ENCODE assay signal across 20 cellular contexts in the genomic region with DNA sequence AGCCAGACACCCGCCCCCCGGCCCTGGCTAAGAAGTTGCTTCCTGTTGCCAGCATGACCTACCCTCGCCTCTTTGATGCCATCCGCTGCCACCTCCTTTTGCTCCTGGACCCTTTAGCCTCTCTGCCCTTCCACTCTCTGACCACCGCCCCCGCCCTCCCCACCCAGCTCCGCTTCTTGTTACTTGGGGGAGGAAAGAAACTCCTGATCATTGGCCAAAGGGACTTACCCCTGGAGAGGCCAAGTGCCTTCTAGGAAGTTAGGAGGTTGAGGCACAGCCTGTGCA. TPM values are rescaled to one million over a fixed set of nuclear protein-coding genes. Genes with fewer than 3 reads are reported as not detected.
A peak's percentile ranks its signal among the peaks of the same experiment; 100 is the strongest.
DNase-seq lines count a peak whose midpoint lies in the region; ATAC-seq and TF ChIP-seq lines count a peak whose summit lies in the region.
"Had no signal": no experiment of that assay in that cellular context is flagged by ENCODE, and none has a peak within 500 bp of the region (broad histone marks: within the 10 kb centered on the region; RNA-seq: fewer than 3 reads in every experiment).

Gene PRR33 (minus strand): TSS at position 65 of the 285 bp plus-strand sequence. CDS start 1,311 bp downstream, outside the sequence.

- peak within 1 kb of the TSS; percentile 89 for H3K14ac ChIP-seq in neuronal stem cell (ENCODE audit: low read length)

- H3K27ac Mint-ChIP-seq in activated naive CD4-positive, alpha-beta T cell treated with anti-CD3 and anti-CD28 coated beads, Interleukin-2, amount 50 U/mL, for 72 hours: peak within 1 kb of the TSS; percentile 11 to 81

- CTCF ChIA-PET in SK-N-SH (lab: Yijun Ruan, JAX): interaction anchor here (1.1 to 2.5 kb wide), 7 partner anchors 9 to 198 kb away, joined by 3 to 21 read pairs (median 6); partner anchors contain the start of gene TNNI2
- CTCF ChIA-PET in GM10248 (lab: Yijun Ruan, JAX): interaction anchor here (1.3 to 2.5 kb wide), 4 partner anchors 9 to 198 kb away, joined by 3 to 17 read pairs (median 7); no protein-coding TSS in a partner anchor

- H3F3A ChIP-seq in SK-N-SH (replicated peaks; ENCODE audit: insufficient read depth): no peaks in the 10 kb centered on the region

- H4K20me1 ChIP-seq in SK-N-SH (ENCODE audit: insufficient read depth): no peaks in the 10 kb centered on the region

- H2BK12ac ChIP-seq in neuronal stem cell (ENCODE audit: low read length): peak within 1 kb of the TSS; percentile 90

- no peaks in the 10 kb centered on the region for H3K79me2 ChIP-seq in SK-N-SH (ENCODE audit: insufficient read depth)

- H3K9me3 Mint-ChIP-seq in activated naive CD4-positive, alpha-beta T cell treated with anti-CD3 and anti-CD28 coated beads, Interleukin-2, amount 50 U/mL, for 72 hours: peaks cover 7 to 8% of the 10 kb centered on the region in 2 donors

- peak within 1 kb of the TSS; percentile 76 for H3K18ac ChIP-seq in neuronal stem cell (ENCODE audit: low read length)

- H3K36me3 ChIP-seq in SK-N-SH (replicated peaks in 1 of 2; ENCODE audit: control insufficient read depth in 1 of 2, insufficient read depth in 2 of 2, low read length in 1 of 2) (no peaks in the 10 kb centered on the region), neuronal stem cell (replicated peaks in 1 of 2; ENCODE audit: control insufficient read depth in 2 of 2, insufficient read depth in 2 of 2, low read length in 2 of 2) (no peaks in the 10 kb centered on the region)

- H3K9me3 ChIP-seq in SK-N-SH: no peaks in the 10 kb centered on the region
- no peaks in the 10 kb centered on the region for H3K9me3 ChIP-seq in neuronal stem cell (replicated peaks in 1 of 2; ENCODE audit: control insufficient read depth in 2 of 2, insufficient read depth in 1 of 2, low read depth in 1 of 2, low read length in 2 of 2)
- H3K9me3 ChIP-seq: tibial artery had no signal

- peaks cover 0 to 9% of the 10 kb centered on the region in 2 donors for H3K36me3 Mint-ChIP-seq in activated naive CD4-positive, alpha-beta T cell treated with anti-CD3 and anti-CD28 coated beads, Interleukin-2, amount 50 U/mL, for 72 hours

- no peak within 1 kb of the TSS for H2BK120ac ChIP-seq in neuronal stem cell (ENCODE audit: low read depth, low read length)

- TF ChIP-seq EP300 in SK-N-SH (IDR thresholded peaks at IDR 0.05; ENCODE audit: borderline replicate concordance in 1 of 2, low read depth in 1 of 2, low read length in 1 of 2): no peak

- no peak within 1 kb of the TSS for H3K27ac ChIP-seq in SK-N-SH (ENCODE audit: low read depth in 2 of 2, low read length in 1 of 2)
- H3K27ac ChIP-seq in neuronal stem cell (replicated peaks; ENCODE audit: low read length): no peak within 1 kb of the TSS
- H3K27ac ChIP-seq: 22Rv1, C4-2B, GM23248, tibial artery had no signal

- H3K79me1 ChIP-seq in neuronal stem cell (ENCODE audit: low read depth, low read length): no peaks in the 10 kb centered on the region

- H3K27me3 ChIP-seq in SK-N-SH (ENCODE audit: insufficient read depth) (no peaks in the 10 kb centered on the region), neuronal stem cell (ENCODE audit: control insufficient read depth in 3 of 3, insufficient read depth in 3 of 3, low read depth in 1 of 3, low read length in 3 of 3) (peaks cover 0 to 19% (median 0%) of the 10 kb centered on the region in 3 experiments)

- no peak within 1 kb of the TSS for H3K4me2 ChIP-seq in SK-N-SH
- no peak within 1 kb of the TSS for H3K4me2 ChIP-seq in neuronal stem cell (ENCODE audit: insufficient read depth, low read length, poor library complexity, severe bottlenecking)

- peak within 1 kb of the TSS; percentile 93 for H2BK5ac ChIP-seq in neuronal stem cell (ENCODE audit: low read length)

- DNase-seq in SK-N-SH: peak; percentile 26
- DNase-seq in GM10248 (ENCODE audit: extremely low spot score): peak; percentile 17
- no peak for DNase-seq in activated naive CD4-positive, alpha-beta T cell treated with anti-CD3 and anti-CD28 coated beads, Interleukin-2, amount 50 U/mL, for 72 hours (ENCODE audit: low spot score in 2 of 2)
- DNase-seq in neuronal stem cell (ENCODE audit: low spot score): no peak
- DNase-seq in Kasumi-1 (lab: John Stamatoyannopoulos, UW): no peak
- DNase-seq: activated CD4-positive, alpha-beta T cell treated with anti-CD3 and anti-CD28 coated beads, Interleukin-2, amount 50 U/mL, for 48 hours; central memory CD4-positive, alpha-beta T cell; effector CD4-positive, alpha-beta T cell; GM23248; NCI-H187; NCI-H446; retina; stimulated activated CD4-positive, alpha-beta T cell treated with anti-CD3 and anti-CD28 coated beads, Interleukin-2, amount 100 ng/mL, for 24 hours; tibial artery had no signal

- H3K4me3 ChIP-seq in SK-N-SH (ENCODE audit: low read depth in 2 of 2, low read length in 1 of 2): no peak within 1 kb of the TSS
- H3K4me3 ChIP-seq in neuronal stem cell (ENCODE audit: low read length in 2 of 2): peak within 1 kb of the TSS in 1 of 2 donors; percentile 6
- H3K4me3 ChIP-seq: GM23248, tibial artery had no signal

- H3K9ac ChIP-seq in SK-N-SH (no peak within 1 kb of the TSS), neuronal stem cell (ENCODE audit: low read depth, low read length, poor library complexity) (peak within 1 kb of the TSS; percentile 60)
- H3K9ac ChIP-seq: GM23248 had no signal

- peak within 1 kb of the TSS; percentile 89 for H3K23ac ChIP-seq in neuronal stem cell (ENCODE audit: low read depth, low read length, poor library complexity)

- H3K4ac ChIP-seq in neuronal stem cell (ENCODE audit: low read length): peak within 1 kb of the TSS; percentile 84

- H2AFZ ChIP-seq in SK-N-SH (ENCODE audit: low read depth): no peak within 1 kb of the TSS
- no peak within 1 kb of the TSS for H2AFZ ChIP-seq in neuronal stem cell (ENCODE audit: low read length)
- H2AFZ ChIP-seq: GM23248 had no signal

- POLR2A ChIA-PET in SK-N-SH (lab: Yijun Ruan, JAX) (no interaction called here), GM10248 (lab: Yijun Ruan, JAX) (interaction anchor here (0.8 kb wide), 1 partner anchor 10 kb away, joined by 3 read pairs; no protein-coding TSS in a partner anchor)

- peaks cover 0 to 6% of the 10 kb centered on the region in 2 experiments; a peak in 1 of 4 replicates for H3K4me1 ChIP-seq in SK-N-SH (ENCODE audit: control insufficient read depth in 1 of 2, insufficient read depth in 2 of 2, low read depth in 1 of 2, low read length in 1 of 2)
- no peaks in the 10 kb centered on the region for H3K4me1 ChIP-seq in neuronal stem cell (ENCODE audit: control insufficient read depth in 2 of 2, insufficient read depth in 1 of 2, low read depth in 1 of 2, low read length in 2 of 2)

- ATAC-seq in SK-N-SH treated with all-trans-retinoic acid at 6 μM for 48 hours (no peak), GM21825 (IDR thresholded peaks at IDR 0.05; ENCODE audit: unreplicated experiment) (no peak), GM19324 (IDR thresholded peaks at IDR 0.05; ENCODE audit: low FRiP score, unreplicated experiment) (no peak)
- no peak for ATAC-seq in activated naive CD4-positive, alpha-beta T cell treated with anti-CD3 and anti-CD28 coated beads, Interleukin-2, amount 50 U/mL, for 72 hours

- H2AK5ac ChIP-seq in neuronal stem cell (ENCODE audit: low read depth, low read length): peak within 1 kb of the TSS; percentile 97

- H2BK15ac ChIP-seq in neuronal stem cell (ENCODE audit: low read length): peak within 1 kb of the TSS; percentile 89

- 83% methylated on average over 5 of the region's 7 CpGs for WGBS in SK-N-SH (ENCODE audit: low lambda C conversion rate)
- no CpG with 5 or more reads among the region's 7 CpGs for WGBS in neuronal stem cell (ENCODE audit: extremely low coverage in 2 of 2, insufficient read length in 2 of 2, insufficient replicate concordance in 1 of 2), 2 donors

- no peaks in the 10 kb centered on the region for H3K9me2 ChIP-seq in SK-N-SH

- H4K91ac ChIP-seq in neuronal stem cell (ENCODE audit: low read depth, low read length, poor library complexity): no peak within 1 kb of the TSS

- peak within 1 kb of the TSS; percentile 43 for H4K8ac ChIP-seq in neuronal stem cell (ENCODE audit: low read depth, low read length)

- no peak for TF ChIP-seq RAD21 in SK-N-SH (IDR thresholded peaks at IDR 0.05; ENCODE audit: low read length)

- TF ChIP-seq CTCF in SK-N-SH (IDR thresholded peaks at IDR 0.05) (no peak), GM10248 (IDR thresholded peaks at IDR 0.05; ENCODE audit: control extremely low read depth, extremely low read depth, low read depth, missing control alignments) (no peak)

TF ChIP-seq in SK-N-SH, 30 proteins besides CTCF, POLR2A, EP300 and RAD21 (continues in another document):
- TF ChIP-seq MAX (IDR thresholded peaks at IDR 0.05; ENCODE audit: low read depth) (no peak), PBX3 (IDR thresholded peaks at IDR 0.05) (no peak)

TF ChIP-seq in SK-N-SH treated with all-trans-retinoic acid at 6 μM for 48 hours, 23 proteins besides CTCF, POLR2A, EP300 and RAD21 (continues in another document):
- TF ChIP-seq ESRRG (CRISPR knock-in tag; IDR thresholded peaks at IDR 0.05) (no peak), TOX (CRISPR knock-in tag; IDR thresholded peaks at IDR 0.05; ENCODE audit: borderline replicate concordance) (no peak), CSDC2 (CRISPR knock-in tag; IDR thresholded peaks at IDR 0.05) (no peak), GLIS3 (CRISPR knock-in tag; IDR thresholded peaks at IDR 0.05) (no peak), ZNF565 (CRISPR knock-in tag; conservative IDR thresholded peaks at IDR 0.05; ENCODE audit: low read depth) (no peak), ARNTL (CRISPR knock-in tag; IDR thresholded peaks at IDR 0.05; ENCODE audit: borderline replicate concordance, low read depth) (no peak), ZNF8 (CRISPR knock-in tag; IDR thresholded peaks at IDR 0.05) (no peak), TCF4 (CRISPR knock-in tag; IDR thresholded peaks at IDR 0.05; ENCODE audit: borderline replicate concordance) (no peak), OSR1 (CRISPR knock-in tag; IDR thresholded peaks at IDR 0.05) (no peak), ZC3H10 (CRISPR knock-in tag; IDR thresholded peaks at IDR 0.05) (no peak), BACH2 (CRISPR knock-in tag; IDR thresholded peaks at IDR 0.05; ENCODE audit: borderline replicate concordance) (no peak), RARB (CRISPR knock-in tag; IDR thresholded peaks at IDR 0.05) (no peak)

RNA-seq across cellular contexts. Expression of gene PRR33, which starts in this region (rescaled TPM):
- polyA plus RNA-seq in SK-N-SH (2012; rRNA removed): not detected in 2 replicates
- polyA plus RNA-seq in SK-N-SH (2012; cell fraction: cytosol; rRNA removed): not detected in 2 replicates
- polyA plus RNA-seq in SK-N-SH (2012; cell fraction: nucleus; rRNA removed): not detected in 2 replicates
- under 1 TPM; 0.12 to 0.20 TPM for total RNA-seq in activated naive CD4-positive, alpha-beta T cell treated with anti-CD3 and anti-CD28 coated beads, Interleukin-2, amount 50 U/mL, for 72 hours
- polyA plus RNA-seq in neuronal stem cell (2013, experiment 1 of 2): not detected
- polyA plus RNA-seq in neuronal stem cell (2013, experiment 2 of 2): not detected
- total RNA-seq: GM23248, liver had no signal
- polyA plus RNA-seq: GM23248, liver had no signal

Comparison
In these comparisons a context has a peak if more than half of its experiments do, and no peak if none do; other contexts are left out.
1. Peak in DNase-seq in SK-N-SH; RNA of the gene not detected or under 1 TPM.